In the genomic region with DNA sequence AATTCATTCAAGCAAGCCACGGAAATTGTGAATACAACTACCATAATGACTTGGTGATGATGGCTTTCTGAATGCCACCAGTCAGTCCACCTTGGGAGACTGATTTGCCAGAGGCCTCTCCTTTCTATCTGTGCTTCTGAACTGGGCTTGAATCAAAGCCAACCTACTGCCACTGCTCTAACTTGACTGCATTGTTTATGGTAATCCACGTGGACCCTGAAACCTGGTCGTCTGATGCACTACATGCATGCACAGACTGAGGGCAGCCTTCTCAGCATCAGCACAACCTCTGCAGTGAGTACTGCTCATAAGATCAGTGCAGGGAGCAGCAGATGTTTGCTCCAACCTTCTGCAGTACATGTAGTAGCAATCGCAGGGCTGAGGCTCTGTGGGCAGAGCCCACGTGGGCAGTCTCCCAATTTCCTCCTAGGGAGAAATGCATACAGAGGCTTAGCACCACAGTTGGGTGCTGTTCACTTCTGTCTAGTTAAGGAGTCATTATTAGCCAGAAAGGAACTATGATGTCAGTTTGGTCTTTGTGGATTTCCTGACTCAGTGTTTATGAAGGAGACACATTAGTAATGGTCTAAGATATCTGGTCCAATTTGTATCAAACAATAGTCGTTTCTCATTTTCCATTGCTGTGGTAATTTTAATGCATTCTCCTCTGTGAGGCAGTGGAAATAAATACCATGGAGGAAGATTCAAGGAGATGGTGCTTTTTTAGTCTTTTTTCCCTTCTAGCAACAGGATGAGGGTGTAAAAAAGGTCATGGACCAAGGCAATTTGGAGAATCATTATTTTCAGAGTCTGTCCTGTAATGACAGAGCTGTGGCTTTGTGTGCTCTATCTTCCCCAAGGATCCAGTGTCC, we compare ENCODE assay signal across 8 cellular contexts.
DNase-seq lines count a peak whose midpoint lies in the region; ATAC-seq, FAIRE-seq and TF ChIP-seq lines count a peak whose summit lies in the region.

No MANE protein-coding gene starts in this region.

- FAIRE-seq in RCC 7860 (lab: Jason Lieb, UNC) (no peak), GM12878 (lab: Jason Lieb, UNC) (peak; percentile 69), pancreas (lab: Jason Lieb, UNC) (no peak)

- H3K4me3 ChIP-seq in GM12878 (no peak overlapping the region), pancreas (no peak overlapping the region), psoas muscle (no peak overlapping the region)

- H3K9ac ChIP-seq in GM12878 (ENCODE audit: control insufficient read depth, insufficient read depth, low read length) = peak overlapping the region; percentile 25; the same call in 1 of the 2 replicates

- H3K36me3 ChIP-seq in GM12878 (ENCODE audit: control insufficient read depth in 2 of 2, insufficient read depth in 2 of 2, low read length in 1 of 2) (no peaks in the 10 kb centered on the region), pancreas (no peaks in the 10 kb centered on the region), psoas muscle (ENCODE audit: insufficient read depth in 1 of 2, low read depth in 1 of 2) (no peaks in the 10 kb centered on the region)

- POLR2A ChIA-PET in GM12878 (lab: Charles Lee) = interaction anchor here (0.9 to 1.6 kb wide), 4 partner anchors 9 to 24 kb away, joined by 3 to 5 read pairs (median 3); no protein-coding TSS in a partner anchor

- SMC1A ChIA-PET in GM12878 (lab: Charles Lee; ENCODE audit: uncharacterized antibody, unreplicated experiment) = interaction anchor here (0.6 to 2.5 kb wide), 18 partner anchors 8 to 143 kb away, joined by 3 to 15 read pairs (median 4); no protein-coding TSS in a partner anchor

- no peaks in the 10 kb centered on the region; the same call in 2 of the 3 replicates for H3K9me3 ChIP-seq in GM12878 (replicated peaks; ENCODE audit: control insufficient read depth, insufficient read depth, low read length)
- no peaks in the 10 kb centered on the region for H3K9me3 ChIP-seq in pancreas
- H3K9me3 ChIP-seq in psoas muscle = no peaks in the 10 kb centered on the region

- TF ChIP-seq POLR2A in GM12878 (IDR thresholded peaks at IDR 0.05; ENCODE audit: low read depth, low read length) = no peak

- H3K4me2 ChIP-seq in GM12878 (ENCODE audit: control insufficient read depth, insufficient read depth) = peak overlapping the region; percentile 28

- no TSS peak for BruUV-seq in GM12878 (replicated peaks; lab: Mats Ljungman, UMichigan)

- no peaks in the 10 kb centered on the region for H4K20me1 ChIP-seq in GM12878 (ENCODE audit: control insufficient read depth, insufficient read depth)

- peak; percentile 56 for TF ChIP-seq RAD21 in GM12878 (IDR thresholded peaks at IDR 0.05; ENCODE audit: insufficient read depth, low read depth, low read length)

- H3K27me3 ChIP-seq in GM12878 (replicated peaks in 1 of 2; ENCODE audit: control insufficient read depth in 2 of 2, insufficient read depth in 2 of 2, low read length in 1 of 2) (no peaks in the 10 kb centered on the region), pancreas (no peaks in the 10 kb centered on the region), psoas muscle (ENCODE audit: insufficient read depth in 3 of 3, low read length in 2 of 3) (no peaks in the 10 kb centered on the region)

- TF ChIP-seq CTCF in GM12878 (IDR thresholded peaks at IDR 0.05 in 2 of 3, conservative IDR thresholded peaks at IDR 0.05 in 1 of 3; ENCODE audit: control insufficient read depth in 2 of 3, extremely low read depth in 1 of 3, insufficient read depth in 1 of 3, low read depth in 3 of 3, low read length in 3 of 3) (peak; percentile 23 to 49 (median 46); a peak in 5 of 6 replicates), pancreas (IDR thresholded peaks at IDR 0.05) (no peak), psoas muscle (IDR thresholded peaks at IDR 0.05) (no peak)

- in situ Hi-C loops in GM12878 (cut with MboI) = no loop called here

- H3K4me1 ChIP-seq in GM12878 (ENCODE audit: control insufficient read depth, insufficient read depth, low read length) = peaks cover 18% of the 10 kb centered on the region
- H3K4me1 ChIP-seq in pancreas = no peaks in the 10 kb centered on the region
- H3K4me1 ChIP-seq in psoas muscle = no peaks in the 10 kb centered on the region

- RAD21 ChIA-PET in GM12878 (lab: Charles Lee; ENCODE audit: unreplicated experiment) = interaction anchor here (0.6 to 3.0 kb wide), 11 partner anchors 10 to 143 kb away, joined by 3 to 13 read pairs (median 4); no protein-coding TSS in a partner anchor

- WGBS in GM12878 (ENCODE audit: insufficient coverage, insufficient replicate concordance, low lambda C conversion rate, missing lambda C conversion rate) = 9% methylated on average over 6 of the region's 6 CpGs
- WGBS in pancreas, 2 donors = 29 to 31% methylated on average over 6 of the region's 6 CpGs
- WGBS in psoas muscle, 3 donors = 23 to 41% (median 24%) methylated on average over 6 of the region's 6 CpGs

- peak; percentile 71 to 78 for ATAC-seq in activated CD4-positive, CD25-positive, alpha-beta regulatory T cell treated with anti-CD3 and anti-CD28 coated beads, Interleukin-2, amount 50 U/mL, for 24 hours
- ATAC-seq in HG02610 (IDR thresholded peaks at IDR 0.05; ENCODE audit: unreplicated experiment) (peak; percentile 53), GM12878 (peak; percentile 92), pancreas (peak in 3 of 4 donors; percentile 50 to 82 (median 56)), psoas muscle (no peak)

- H3K79me2 ChIP-seq in GM12878 (ENCODE audit: control insufficient read depth, insufficient read depth, low read length) = no peaks in the 10 kb centered on the region

- H2AFZ ChIP-seq in GM12878 (ENCODE audit: control insufficient read depth, low read depth, low read length) = peak overlapping the region; percentile 75

- CTCF ChIA-PET in GM12878 (lab: Yijun Ruan, JAX) = interaction anchor here (0.7 to 3.2 kb wide), 13 partner anchors 8 to 139 kb away, joined by 3 to 12 read pairs (median 4); no protein-coding TSS in a partner anchor

- no peak for DNase-seq in activated CD4-positive, CD25-positive, alpha-beta regulatory T cell treated with anti-CD3 and anti-CD28 coated beads, Interleukin-2, amount 50 U/mL, for 72 hours
- DNase-seq in RCC 7860 (ENCODE audit: low spot score) (peak; percentile 6), GM12878 (ENCODE audit: low read depth, low spot score) (peak; percentile 53), pancreas (no peak), NOMO-1 (lab: John Stamatoyannopoulos, UW; ENCODE audit: unreplicated experiment in 2 of 2) (no peak), psoas muscle (no peak)

- no peak for TF ChIP-seq EP300 in GM12878 (IDR thresholded peaks at IDR 0.05; ENCODE audit: borderline replicate concordance in 1 of 2, control insufficient read depth in 1 of 2, low read depth in 2 of 2, low read length in 2 of 2)

- H3K27ac ChIP-seq in GM12878 (ENCODE audit: control insufficient read depth, insufficient read depth) = peak overlapping the region; percentile 52
- no peak overlapping the region for H3K27ac ChIP-seq in pancreas
- H3K27ac ChIP-seq in psoas muscle = no peak overlapping the region

- intact Hi-C loops in GM12878 (cut with micrococcal nuclease; ENCODE audit: unreplicated experiment) = no loop called here
- intact Hi-C loops in pancreas (cut with DNase I) = no loop called here
- intact Hi-C loops in psoas muscle (cut with DNase I) = no loop called here

TF ChIP-seq in GM12878, 131 proteins besides CTCF, POLR2A, EP300 and RAD21 (continues in another document):
- TF ChIP-seq JUNB (IDR thresholded peaks at IDR 0.05) (peak; percentile 46), NFIC (IDR thresholded peaks at IDR 0.05; ENCODE audit: low read depth, low read length) (peak; percentile 76; the same call in 1 of the 2 replicates), POLR2AphosphoS5 (IDR thresholded peaks at IDR 0.05; ENCODE audit: low read length) (peak; percentile 40; the same call in 1 of the 2 replicates), ZNF384 (IDR thresholded peaks at IDR 0.05; ENCODE audit: borderline replicate concordance, low read depth, low read length) (no peak), BCL3 (IDR thresholded peaks at IDR 0.05; ENCODE audit: borderline replicate concordance, insufficient read depth, low read depth, low read length, poor library complexity, severe bottlenecking) (peak; percentile 30), SMC3 (IDR thresholded peaks at IDR 0.05; ENCODE audit: borderline replicate concordance, low read length) (peak; percentile 42; the same call in 1 of the 2 replicates), TCF3 (IDR thresholded peaks at IDR 0.05; ENCODE audit: borderline replicate concordance, insufficient read depth, low read depth, low read length) (peak; percentile 18; the same call in 1 of the 2 replicates), ATF7 (IDR thresholded peaks at IDR 0.05; ENCODE audit: low read depth) (peak; percentile 55; the same call in 1 of the 2 replicates)
- TF ChIP-seq, protein P1, sequence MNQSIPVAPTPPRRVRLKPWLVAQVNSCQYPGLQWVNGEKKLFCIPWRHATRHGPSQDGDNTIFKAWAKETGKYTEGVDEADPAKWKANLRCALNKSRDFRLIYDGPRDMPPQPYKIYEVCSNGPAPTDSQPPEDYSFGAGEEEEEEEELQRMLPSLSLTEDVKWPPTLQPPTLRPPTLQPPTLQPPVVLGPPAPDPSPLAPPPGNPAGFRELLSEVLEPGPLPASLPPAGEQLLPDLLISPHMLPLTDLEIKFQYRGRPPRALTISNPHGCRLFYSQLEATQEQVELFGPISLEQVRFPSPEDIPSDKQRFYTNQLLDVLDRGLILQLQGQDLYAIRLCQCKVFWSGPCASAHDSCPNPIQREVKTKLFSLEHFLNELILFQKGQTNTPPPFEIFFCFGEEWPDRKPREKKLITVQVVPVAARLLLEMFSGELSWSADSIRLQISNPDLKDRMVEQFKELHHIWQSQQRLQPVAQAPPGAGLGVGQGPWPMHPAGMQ (IDR thresholded peaks at IDR 0.05; ENCODE audit: borderline replicate concordance) = no peak

Comparison
In these comparisons a context has a peak if more than half of its experiments do, and no peak if none do; other contexts are left out.
1. ATAC-seq: peak in activated CD4-positive, CD25-positive, alpha-beta regulatory T cell treated with anti-CD3 and anti-CD28 coated beads, Interleukin-2, amount 50 U/mL, for 24 hours (2 of 2), HG02610 (single experiment), GM12878 (single experiment) and pancreas (3 of 4); none in psoas muscle (0 of 4).
2. DNase-seq: peak in RCC 7860 (single experiment) and GM12878 (single experiment); none in activated CD4-positive, CD25-positive, alpha-beta regulatory T cell treated with anti-CD3 and anti-CD28 coated beads, Interleukin-2, amount 50 U/mL, for 72 hours (single experiment), pancreas (0 of 6), NOMO-1 (0 of 2) and psoas muscle (0 of 2).
3. CTCF ChIP-seq: peak in GM12878 (3 of 3); none in pancreas (0 of 4) and psoas muscle (single experiment).